8 cellular contexts compared by ENCODE assay signal in the genomic region with DNA sequence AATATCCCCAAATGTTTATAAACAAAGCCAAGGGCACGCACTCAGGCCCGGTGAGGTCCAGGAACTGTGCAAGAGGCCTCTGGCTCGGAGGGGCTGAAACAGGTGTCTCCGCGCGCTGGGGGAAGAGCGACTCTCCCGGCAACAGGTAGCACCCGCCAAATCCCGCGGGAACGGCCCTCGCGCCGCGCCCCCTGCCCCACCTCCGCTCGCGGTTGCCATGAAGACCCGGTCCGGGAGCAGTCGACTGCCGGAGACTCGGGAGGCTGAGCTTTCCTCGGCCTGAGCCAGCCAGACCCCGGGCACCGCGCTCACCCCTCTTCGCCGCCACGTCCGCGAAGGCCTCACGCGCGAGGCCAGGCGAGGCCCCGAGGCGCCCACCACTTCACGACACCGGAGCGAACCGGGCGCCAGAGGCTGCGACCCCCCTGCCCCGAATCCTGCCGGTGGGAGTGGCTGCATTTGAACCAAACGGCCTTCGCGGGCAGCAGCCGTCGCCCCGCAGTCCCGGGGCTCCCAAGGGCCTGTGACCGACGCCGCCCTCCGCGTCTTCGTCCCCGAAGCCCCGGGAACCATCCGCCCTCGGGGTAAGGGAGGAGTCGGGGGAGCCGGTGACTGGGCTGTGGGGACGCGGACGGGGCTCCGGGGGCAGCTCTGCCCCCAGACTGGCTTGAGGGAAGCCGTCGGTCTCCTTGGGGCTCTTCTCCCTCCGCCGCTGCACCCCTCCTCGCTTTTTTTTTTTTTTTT. TPM values are rescaled to one million over a fixed set of nuclear protein-coding genes. Genes with fewer than 3 reads are reported as not detected.
DNase-seq lines count a peak whose midpoint lies in the region; ATAC-seq and TF ChIP-seq lines count a peak whose summit lies in the region.

A gene with protein sequence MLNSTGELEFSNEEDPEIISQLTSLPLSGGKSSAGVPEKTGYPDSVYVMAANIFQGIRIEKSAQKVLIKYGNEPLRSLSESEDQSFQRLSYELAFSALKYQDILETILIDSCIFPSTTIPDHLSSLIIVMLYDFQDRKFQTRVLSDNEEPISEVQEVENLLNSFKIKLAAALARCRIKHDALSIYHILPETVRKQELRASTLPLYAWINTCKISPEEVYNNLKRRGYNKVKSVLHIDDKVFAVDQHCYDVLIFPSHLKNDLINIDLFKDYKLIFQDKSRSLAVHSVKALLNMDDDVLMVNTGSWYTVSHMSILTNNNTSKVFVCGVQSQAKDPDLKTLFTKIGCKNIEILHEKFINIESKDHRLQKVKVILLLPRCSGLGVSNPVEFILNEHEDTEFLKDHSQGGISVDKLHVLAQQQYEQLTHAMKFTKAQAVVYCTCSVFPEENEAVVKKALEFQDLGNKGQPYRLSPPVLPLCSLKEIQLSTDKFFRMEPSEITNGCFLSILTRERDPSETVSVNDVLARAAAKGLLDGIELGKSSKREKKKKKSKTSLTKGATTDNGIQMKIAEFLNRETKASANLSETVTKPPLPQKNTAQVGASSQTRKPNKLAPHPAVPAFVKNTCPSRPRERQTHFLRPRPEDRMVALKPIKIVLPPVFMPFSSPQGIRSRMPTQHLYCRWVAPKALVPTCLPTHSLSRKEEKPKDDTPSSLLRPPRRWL (plus strand): TSS at position 239 of the 744 bp plus-strand sequence. CDS start 739 bp downstream, outside the sequence.

- peaks cover 0 to 7% of the 10 kb centered on the region in 2 donors for H3K36me3 Mint-ChIP-seq in CD14-positive monocyte
- no peaks in the 10 kb centered on the region for H3K36me3 Mint-ChIP-seq in activated T-helper 2 cell treated with anti-CD3 and anti-CD28 coated beads, Interferon-gamma antibody, Interleukin-2, Interleukin-4, amounts not matched to agents 10 μg/mL and 5 μg/mL and 100 μg/mL, durations not matched to agents 14 hours and 24 hours and 36 hours (ENCODE audit: low read depth)
- peaks cover 12% of the 10 kb centered on the region for H3K36me3 Mint-ChIP-seq in progenitor cell of endocrine pancreas (ENCODE audit: insufficient read depth)

- peaks cover 11% of the 10 kb centered on the region for H3K4me1 Mint-ChIP-seq in CD14-positive monocyte
- peaks cover 8% of the 10 kb centered on the region for H3K4me1 Mint-ChIP-seq in activated T-helper 2 cell treated with anti-CD3 and anti-CD28 coated beads, Interferon-gamma antibody, Interleukin-2, Interleukin-4, amounts not matched to agents 10 μg/mL and 5 μg/mL and 100 μg/mL, durations not matched to agents 14 hours and 24 hours and 36 hours (ENCODE audit: low read depth)
- peaks cover 14% of the 10 kb centered on the region for H3K4me1 Mint-ChIP-seq in progenitor cell of endocrine pancreas (ENCODE audit: low read depth)

- TF ChIP-seq CTCF in CD14-positive monocyte (IDR thresholded peaks at IDR 0.05) (no peak), GM20000 (IDR thresholded peaks at IDR 0.05; ENCODE audit: extremely low read depth, missing control alignments) (no peak), progenitor cell of endocrine pancreas (IDR thresholded peaks at IDR 0.05; ENCODE audit: unreplicated experiment) (no peak)

- DNase-seq in CD14-positive monocyte (ENCODE audit: low spot score) (peak; percentile 48), GM20000 (ENCODE audit: low spot score) (peak; percentile 47), NCI-H2081 treated with DMSO at 0.1 percent for 48 hours (lab: John Stamatoyannopoulos, UW) (peak; percentile 22), left ventricle myocardium superior (peak; percentile 56), progenitor cell of endocrine pancreas (ENCODE audit: low spot score, unreplicated experiment) (peak; percentile 82), GOT3 (lab: John Stamatoyannopoulos, UW) (no peak)
- DNase-seq in activated T-helper 2 cell treated with anti-CD3 and anti-CD28 coated beads, Interferon-gamma antibody, Interleukin-2, Interleukin-4, amounts not matched to agents 10 μg/mL and 5 μg/mL and 100 μg/mL, durations not matched to agents 14 hours and 24 hours and 36 hours (ENCODE audit: low spot score), result peak; percentile 14
- no peak for DNase-seq in NK-92 treated with Interleukin-12 subunit alpha and Interleukin-12 subunit beta, amount 100 ng/mL, for 24 hours (lab: John Stamatoyannopoulos, UW)

- peak; percentile 71 for ATAC-seq in left ventricle myocardium superior

- intact Hi-C loops in CD14-positive monocyte (cut with micrococcal nuclease) (loop anchor here in 1 of 2 donors (5.0 kb wide), 1 partner anchor 37 kb away; no protein-coding TSS in a partner anchor), left ventricle myocardium superior (cut with micrococcal nuclease) (no loop called here)
- intact Hi-C loops in activated T-helper 2 cell treated with anti-CD3 and anti-CD28 coated beads, Interferon-gamma antibody, Interleukin-2, Interleukin-4, amounts not matched to agents 10 μg/mL and 5 μg/mL and 100 μg/mL, durations not matched to agents 14 hours and 24 hours and 36 hours (cut with micrococcal nuclease), result no loop called here

- H3K9me3 Mint-ChIP-seq in CD14-positive monocyte (peaks cover 0 to 24% (median 5%) of the 10 kb centered on the region in 7 donors), progenitor cell of endocrine pancreas (ENCODE audit: low read depth) (peaks cover 6% of the 10 kb centered on the region)
- no peaks in the 10 kb centered on the region for H3K9me3 Mint-ChIP-seq in activated T-helper 2 cell treated with anti-CD3 and anti-CD28 coated beads, Interferon-gamma antibody, Interleukin-2, Interleukin-4, amounts not matched to agents 10 μg/mL and 5 μg/mL and 100 μg/mL, durations not matched to agents 14 hours and 24 hours and 36 hours

- H3K4me3 Mint-ChIP-seq in CD14-positive monocyte, result peak within 1 kb of the TSS; percentile 83 to 92
- peak within 1 kb of the TSS; percentile 60 for H3K4me3 Mint-ChIP-seq in activated T-helper 2 cell treated with anti-CD3 and anti-CD28 coated beads, Interferon-gamma antibody, Interleukin-2, Interleukin-4, amounts not matched to agents 10 μg/mL and 5 μg/mL and 100 μg/mL, durations not matched to agents 14 hours and 24 hours and 36 hours (ENCODE audit: low read depth)
- peak within 1 kb of the TSS; percentile 81 for H3K4me3 Mint-ChIP-seq in progenitor cell of endocrine pancreas (ENCODE audit: low read depth)

- H3K27ac Mint-ChIP-seq in CD14-positive monocyte (peak within 1 kb of the TSS in 3 of 7 donors; percentile 26 to 49 (median 36)), progenitor cell of endocrine pancreas (peak within 1 kb of the TSS; percentile 92)
- no peak within 1 kb of the TSS for H3K27ac Mint-ChIP-seq in activated T-helper 2 cell treated with anti-CD3 and anti-CD28 coated beads, Interferon-gamma antibody, Interleukin-2, Interleukin-4, amounts not matched to agents 10 μg/mL and 5 μg/mL and 100 μg/mL, durations not matched to agents 14 hours and 24 hours and 36 hours

- H3K27me3 Mint-ChIP-seq in CD14-positive monocyte (ENCODE audit: low read depth in 3 of 3) (peaks cover 19 to 35% (median 31%) of the 10 kb centered on the region in 3 donors), progenitor cell of endocrine pancreas (no peaks in the 10 kb centered on the region)
- H3K27me3 Mint-ChIP-seq in activated T-helper 2 cell treated with anti-CD3 and anti-CD28 coated beads, Interferon-gamma antibody, Interleukin-2, Interleukin-4, amounts not matched to agents 10 μg/mL and 5 μg/mL and 100 μg/mL, durations not matched to agents 14 hours and 24 hours and 36 hours (ENCODE audit: low read depth), result peaks cover 48% of the 10 kb centered on the region

RNA-seq across cellular contexts. Expression of the gene that starts here (rescaled TPM):
- polyA plus RNA-seq in CD14-positive monocyte, result under 1 TPM; 0.57 to 0.62 TPM
- 0.09 TPM in 1 of 2 replicates, not detected in the other for total RNA-seq in activated T-helper 2 cell treated with anti-CD3 and anti-CD28 coated beads, Interferon-gamma antibody, Interleukin-2, Interleukin-4, amounts not matched to agents 10 μg/mL and 5 μg/mL and 100 μg/mL, durations not matched to agents 14 hours and 24 hours and 36 hours
- total RNA-seq in left ventricle myocardium superior (0.40 TPM), progenitor cell of endocrine pancreas (17.5 and 20.1 TPM in 2 replicates)

Comparison
In these comparisons a context has a peak if more than half of its experiments do, and no peak if none do; other contexts are left out.
1. RNA of the gene that starts here (total RNA-seq): 17.5 to 20.1 TPM in progenitor cell of endocrine pancreas; 0.40 TPM in left ventricle myocardium superior (single experiment) and 0.09 TPM in activated T-helper 2 cell treated with anti-CD3 and anti-CD28 coated beads, Interferon-gamma antibody, Interleukin-2, Interleukin-4, amounts not matched to agents 10 μg/mL and 5 μg/mL and 100 μg/mL, durations not matched to agents 14 hours and 24 hours and 36 hours; every median in the first group is over 10 times any median in the second.
2. Peak in DNase-seq in CD14-positive monocyte; RNA of the gene not detected or under 1 TPM.
3. Peak in DNase-seq in activated T-helper 2 cell treated with anti-CD3 and anti-CD28 coated beads, Interferon-gamma antibody, Interleukin-2, Interleukin-4, amounts not matched to agents 10 μg/mL and 5 μg/mL and 100 μg/mL, durations not matched to agents 14 hours and 24 hours and 36 hours; RNA of the gene not detected or under 1 TPM.
4. Peak in DNase-seq and ATAC-seq in left ventricle myocardium superior; RNA of the gene not detected or under 1 TPM.
5. DNase-seq: peak in GM20000 (single experiment), NCI-H2081 treated with DMSO at 0.1 percent for 48 hours (single experiment) and progenitor cell of endocrine pancreas (single experiment); none in GOT3 (single experiment) and NK-92 treated with Interleukin-12 subunit alpha and Interleukin-12 subunit beta, amount 100 ng/mL, for 24 hours (single experiment).
6. Peak in every context shown above with its lines, with median percentiles within 50 percentile points of each other: H3K4me3 Mint-ChIP-seq.